1 cellular context compared by ENCODE assay signal in genomic region chr5:54304031-54304430, GRCh38.
TF ChIP-seq lines count a peak whose summit lies in the region.

No MANE protein-coding gene starts in this region.

TF ChIP-seq in K562, 482 proteins besides CTCF, POLR2A, EP300 and RAD21:
- TF ChIP-seq, protein P1, sequence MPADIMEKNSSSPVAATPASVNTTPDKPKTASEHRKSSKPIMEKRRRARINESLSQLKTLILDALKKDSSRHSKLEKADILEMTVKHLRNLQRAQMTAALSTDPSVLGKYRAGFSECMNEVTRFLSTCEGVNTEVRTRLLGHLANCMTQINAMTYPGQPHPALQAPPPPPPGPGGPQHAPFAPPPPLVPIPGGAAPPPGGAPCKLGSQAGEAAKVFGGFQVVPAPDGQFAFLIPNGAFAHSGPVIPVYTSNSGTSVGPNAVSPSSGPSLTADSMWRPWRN (IDR thresholded peaks at IDR 0.05; ENCODE audit: low read depth), result no peak
- no peak for TF ChIP-seq MEF2D (tag; conservative IDR thresholded peaks at IDR 0.05; ENCODE audit: low read depth)
- no peak for TF ChIP-seq MAFG (tag; conservative IDR thresholded peaks at IDR 0.05)
- peak; percentile 39 for TF ChIP-seq ZFP36 (IDR thresholded peaks at IDR 0.05; ENCODE audit: low read depth, low read length, partially characterized antibody)
